ENCODE assay signal across 17 cellular contexts in genomic region chr17:51850206-51850605, GRCh38.
DNase-seq lines count a peak whose midpoint lies in the region; TF ChIP-seq lines count a peak whose summit lies in the region.
"Had no signal": no experiment of that assay in that cellular context is flagged by ENCODE, and none has a peak within 500 bp of the region (broad histone marks: within the 10 kb centered on the region; RNA-seq: fewer than 3 reads in every experiment).

No MANE protein-coding gene starts in this region.

- H3K36me3 ChIP-seq in mesendoderm (ENCODE audit: control insufficient read depth, insufficient read depth, low read length) (no peaks in the 10 kb centered on the region), suprapubic skin (no peaks in the 10 kb centered on the region)

- H3K9me3 ChIP-seq in suprapubic skin, result no peaks in the 10 kb centered on the region

- H3K56ac ChIP-seq in mesendoderm (ENCODE audit: low read length), result no peak overlapping the region

- no peak overlapping the region for H3K18ac ChIP-seq in mesendoderm (ENCODE audit: low read length)

- no peak for TF ChIP-seq POLR2A in suprapubic skin (IDR thresholded peaks at IDR 0.05)

- H2BK15ac ChIP-seq in mesendoderm (replicated peaks; ENCODE audit: low read depth), result no peak overlapping the region

- H3K27ac ChIP-seq in mesendoderm (ENCODE audit: low read depth, low read length) (no peak overlapping the region), suprapubic skin (no peak overlapping the region)
- H3K27ac ChIP-seq: epithelial cell of prostate, KMS-11, parathyroid adenoma had no signal

- H3K4me1 ChIP-seq in mesendoderm (ENCODE audit: control insufficient read depth, low read depth, low read length) (no peaks in the 10 kb centered on the region), suprapubic skin (no peaks in the 10 kb centered on the region)
- H3K4me1 ChIP-seq: parathyroid adenoma had no signal

- DNase-seq in NCI-H82 (lab: John Stamatoyannopoulos, UW), result peak; percentile 30
- DNase-seq in NCI-H82 treated with DMSO at 0.1 percent for 48 hours (lab: John Stamatoyannopoulos, UW; ENCODE audit: unreplicated experiment), result no peak
- no peak for DNase-seq in LNCaP clone FGC (ENCODE audit: low read depth)
- DNase-seq in SW480 (ENCODE audit: low spot score), result peak; percentile 23
- peak; percentile 46 for DNase-seq in mesendoderm
- DNase-seq in foreskin melanocyte, result no peak
- no peak for DNase-seq in CD1c-positive myeloid dendritic cell (ENCODE audit: extremely low spot score)
- no peak for DNase-seq in suprapubic skin (ENCODE audit: low spot score in 2 of 2)
- DNase-seq: ACHN; activated CD4-positive, alpha-beta T cell treated with anti-CD3 and anti-CD28 coated beads, Interleukin-2, amount 50 U/mL, for 48 hours; activated T-cell treated with anti-CD3 and anti-CD28 coated beads, Interleukin-2, amount 50 U/mL, for 24 hours; CD8-positive, alpha-beta memory T cell; NCI-H1436 treated with DMSO at 0.1 percent for 48 hours; stimulated activated CD4-positive, alpha-beta T cell treated with anti-CD3 and anti-CD28 coated beads, Interleukin-2, amount 100 ng/mL, for 24 hours had no signal

- TF ChIP-seq CTCF in LNCaP clone FGC (IDR thresholded peaks at IDR 0.05; ENCODE audit: control insufficient read depth, extremely low read depth, insufficient read depth) (peak; percentile 44), suprapubic skin (IDR thresholded peaks at IDR 0.05) (no peak)

- H3K9ac ChIP-seq in mesendoderm (ENCODE audit: low read length), result no peak overlapping the region
- H3K9ac ChIP-seq: KMS-11, parathyroid adenoma had no signal

- no peak overlapping the region for H3K23ac ChIP-seq in mesendoderm (ENCODE audit: low read length)

- no peaks in the 10 kb centered on the region for H3K79me2 ChIP-seq in mesendoderm (ENCODE audit: control insufficient read depth, insufficient read depth, low read length)
- H3K79me2 ChIP-seq: parathyroid adenoma had no signal

- H3K27me3 ChIP-seq in mesendoderm (ENCODE audit: insufficient read depth, low read length, poor library complexity) (no peaks in the 10 kb centered on the region), suprapubic skin (peaks cover 22% of the 10 kb centered on the region)

- H2BK120ac ChIP-seq in mesendoderm (ENCODE audit: low read depth, low read length), result no peak overlapping the region

- no peak for TF ChIP-seq EP300 in suprapubic skin (IDR thresholded peaks at IDR 0.05)

- no peak overlapping the region for H4K8ac ChIP-seq in mesendoderm (ENCODE audit: low read depth, low read length)

- H2AK5ac ChIP-seq in mesendoderm (ENCODE audit: low read length), result no peak overlapping the region

- H3K79me1 ChIP-seq in mesendoderm (ENCODE audit: low read length), result no peaks in the 10 kb centered on the region

- H3K4ac ChIP-seq in mesendoderm (ENCODE audit: low read depth, low read length), result no peak overlapping the region

- H2BK5ac ChIP-seq in mesendoderm (ENCODE audit: low read length), result no peak overlapping the region

- H3K4me3 ChIP-seq in LNCaP clone FGC (ENCODE audit: low read depth, low read length), result no peak overlapping the region
- no peak overlapping the region for H3K4me3 ChIP-seq in mesendoderm (ENCODE audit: low read length)
- H3K4me3 ChIP-seq in suprapubic skin, result no peak overlapping the region

- H4K5ac ChIP-seq in mesendoderm (ENCODE audit: low read length), result no peak overlapping the region

- H3K4me2 ChIP-seq in mesendoderm (ENCODE audit: low read length), result no peak overlapping the region
- H3K4me2 ChIP-seq: KMS-11 had no signal

- no CpG with 5 or more reads among the region's 4 CpGs for WGBS in mesendoderm (ENCODE audit: extremely low coverage, insufficient coverage, low lambda C conversion rate)
- 58% methylated on average over 4 of the region's 4 CpGs for WGBS in suprapubic skin

Comparison
In these comparisons a context has a peak if more than half of its experiments do, and no peak if none do; other contexts are left out.
1. DNase-seq: peak in NCI-H82 (single experiment), SW480 (single experiment) and mesendoderm (single experiment); none in NCI-H82 treated with DMSO at 0.1 percent for 48 hours (single experiment), LNCaP clone FGC (single experiment), foreskin melanocyte (single experiment), CD1c-positive myeloid dendritic cell (single experiment) and suprapubic skin (0 of 2).